Comparison of ENCODE assay signal across 8 cellular contexts in the genomic region with DNA sequence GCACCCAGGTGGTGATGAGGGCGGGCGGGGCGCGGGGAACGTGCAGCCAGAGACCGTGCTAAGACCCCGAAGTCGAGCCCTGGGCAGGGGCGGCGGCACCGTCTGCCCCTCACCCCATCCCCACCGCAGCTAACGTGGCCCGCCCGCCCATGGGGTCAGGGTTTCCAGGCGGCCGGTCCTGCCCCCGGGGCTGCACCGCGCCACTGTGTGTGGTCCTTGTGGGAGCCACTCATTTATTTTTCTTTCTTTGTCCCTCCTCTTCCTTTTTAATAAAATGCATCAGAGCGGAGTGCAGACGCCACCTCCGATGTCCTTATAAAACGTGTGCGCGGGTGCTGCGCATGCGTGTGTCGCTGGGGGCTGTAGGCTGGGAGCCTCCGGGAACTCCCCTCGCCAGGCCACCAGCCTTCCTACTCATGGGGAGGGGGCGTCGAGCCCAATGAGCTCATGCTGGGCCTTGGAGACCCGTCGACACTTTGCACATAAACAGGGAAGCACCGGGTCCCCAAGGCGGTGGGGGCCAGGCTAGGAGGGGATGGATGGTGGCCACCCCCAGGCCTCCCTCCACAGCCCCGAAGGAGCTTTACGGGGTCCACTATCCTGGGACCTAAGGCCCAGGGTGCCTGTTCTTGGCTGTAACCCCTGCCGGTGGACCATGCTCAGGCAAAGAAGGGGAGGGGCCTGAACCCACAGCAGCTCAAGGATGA. TPM values are rescaled to one million over a fixed set of nuclear protein-coding genes. Genes with fewer than 3 reads are reported as not detected.
DNase-seq lines count a peak whose midpoint lies in the region; ATAC-seq and TF ChIP-seq lines count a peak whose summit lies in the region.

No MANE protein-coding gene starts in this region.

- H3K4me1 Mint-ChIP-seq in activated CD4-positive, alpha-beta T cell treated with anti-CD3 and anti-CD28 coated beads, Interleukin-2, amount 10 ng/mL, durations not matched to agents 7 days and 5 days = peaks cover 25% of the 10 kb centered on the region

- no peaks in the 10 kb centered on the region for H4K20me1 ChIP-seq in BLaER1 treated with 17β-estradiol and CSF1 and Interleukin-3, amounts not matched to agents 10 nM and 100 nM

- POLR2A ChIA-PET in activated CD4-positive, alpha-beta T cell treated with anti-CD3 and anti-CD28 coated beads, Interleukin-2, amount 10 ng/mL, durations not matched to agents 7 days and 5 days (lab: Charles Lee) = no interaction called here

- no peak overlapping the region; a peak in 1 of 20 replicates for H3K4me3 ChIP-seq in BLaER1 treated with 17β-estradiol and CSF1 and Interleukin-3, amounts not matched to agents 10 nM and 100 nM
- H3K4me3 ChIP-seq in gastroesophageal sphincter = peak overlapping the region; percentile 51 to 67

- H3K4me3 Mint-ChIP-seq in activated CD4-positive, alpha-beta T cell treated with anti-CD3 and anti-CD28 coated beads, Interleukin-2, amount 10 ng/mL, durations not matched to agents 7 days and 5 days = no peak overlapping the region

- TF ChIP-seq CTCF in gastroesophageal sphincter (IDR thresholded peaks at IDR 0.05) = no peak
- no peak for TF ChIP-seq CTCF in omental fat pad (IDR thresholded peaks at IDR 0.05)

- peak overlapping the region in 9 of 11 experiments; percentile 51 to 78 (median 60); a peak in 14 of 22 replicates for H3K4me2 ChIP-seq in BLaER1 treated with 17β-estradiol and CSF1 and Interleukin-3, amounts not matched to agents 10 nM and 100 nM

- no peaks in the 10 kb centered on the region for H3K36me3 ChIP-seq in BLaER1 treated with 17β-estradiol and CSF1 and Interleukin-3, amounts not matched to agents 10 nM and 100 nM
- H3K36me3 ChIP-seq in gastroesophageal sphincter = no peaks in the 10 kb centered on the region

- H3K27ac ChIP-seq in BLaER1 treated with 17β-estradiol and CSF1 and Interleukin-3, amounts not matched to agents 10 nM and 100 nM = peak overlapping the region in 4 of 11 experiments; percentile 34 to 59 (median 46); a peak in 7 of 22 replicates
- H3K27ac ChIP-seq in gastroesophageal sphincter = peak overlapping the region; percentile 90 to 94 (median 92)

- no peaks in the 10 kb centered on the region for H3K36me3 Mint-ChIP-seq in activated CD4-positive, alpha-beta T cell treated with anti-CD3 and anti-CD28 coated beads, Interleukin-2, amount 10 ng/mL, durations not matched to agents 7 days and 5 days (ENCODE audit: low read depth)

- no peak overlapping the region for H3K9ac ChIP-seq in BLaER1 treated with 17β-estradiol and CSF1 and Interleukin-3, amounts not matched to agents 10 nM and 100 nM

- peaks cover 4 to 42% (median 10%) of the 10 kb centered on the region in 10 experiments; a peak in 15 of 20 replicates for H3K4me1 ChIP-seq in BLaER1 treated with 17β-estradiol and CSF1 and Interleukin-3, amounts not matched to agents 10 nM and 100 nM
- peaks cover 0 to 26% (median 16%) of the 10 kb centered on the region in 3 donors for H3K4me1 ChIP-seq in gastroesophageal sphincter

- peak overlapping the region; percentile 78 for H3K27ac Mint-ChIP-seq in activated CD4-positive, alpha-beta T cell treated with anti-CD3 and anti-CD28 coated beads, Interleukin-2, amount 10 ng/mL, durations not matched to agents 7 days and 5 days

- peak; percentile 81 for ATAC-seq in gastroesophageal sphincter
- no peak for ATAC-seq in omental fat pad (ENCODE audit: low FRiP score)
- no peak for ATAC-seq in GM21529 (IDR thresholded peaks at IDR 0.05; ENCODE audit: unreplicated experiment)

- CTCF ChIA-PET in activated CD4-positive, alpha-beta T cell treated with anti-CD3 and anti-CD28 coated beads, Interleukin-2, amount 10 ng/mL, durations not matched to agents 7 days and 5 days (lab: Charles Lee) = interaction anchor here (2.7 kb wide), 1 partner anchor 13 kb away, joined by 8 read pairs; no protein-coding TSS in a partner anchor

- H3K9me3 Mint-ChIP-seq in activated CD4-positive, alpha-beta T cell treated with anti-CD3 and anti-CD28 coated beads, Interleukin-2, amount 10 ng/mL, durations not matched to agents 7 days and 5 days = no peaks in the 10 kb centered on the region

- H3K27me3 ChIP-seq in BLaER1 treated with 17β-estradiol and CSF1 and Interleukin-3, amounts not matched to agents 10 nM and 100 nM = no peaks in the 10 kb centered on the region
- no peaks in the 10 kb centered on the region for H3K27me3 ChIP-seq in gastroesophageal sphincter

- no peaks in the 10 kb centered on the region for H3K9me3 ChIP-seq in BLaER1 treated with 17β-estradiol and CSF1 and Interleukin-3, amounts not matched to agents 10 nM and 100 nM (replicated peaks in 1 of 11)
- H3K9me3 ChIP-seq in gastroesophageal sphincter = no peaks in the 10 kb centered on the region

- no peak for TF ChIP-seq EP300 in gastroesophageal sphincter (IDR thresholded peaks at IDR 0.05)

- no peaks in the 10 kb centered on the region for H3K27me3 Mint-ChIP-seq in activated CD4-positive, alpha-beta T cell treated with anti-CD3 and anti-CD28 coated beads, Interleukin-2, amount 10 ng/mL, durations not matched to agents 7 days and 5 days

- TF ChIP-seq POLR2A in gastroesophageal sphincter (IDR thresholded peaks at IDR 0.05) = peak in 1 of 2 donors; percentile 58

- no peak for DNase-seq in activated CD4-positive, alpha-beta T cell treated with anti-CD3 and anti-CD28 coated beads, Interleukin-2, amount 10 ng/mL, durations not matched to agents 7 days and 5 days
- DNase-seq in omental fat pad (ENCODE audit: low spot score) (peak; percentile 19), NCI-H128 (lab: John Stamatoyannopoulos, UW; ENCODE audit: unreplicated experiment) (no peak), HT-29 (ENCODE audit: low spot score) (no peak), SIG-M5 (lab: John Stamatoyannopoulos, UW) (no peak)

- WGBS in gastroesophageal sphincter (ENCODE audit: low coverage in 1 of 2), 2 donors = 5 to 27% methylated on average over 14 to 27 of the region's 40 CpGs

RNA-seq across cellular contexts. Expression of a gene that starts 59.9 kb away (rescaled TPM):
- total RNA-seq in activated CD4-positive, alpha-beta T cell treated with anti-CD3 and anti-CD28 coated beads, Interleukin-2, amount 10 ng/mL, durations not matched to agents 7 days and 5 days = under 1 TPM; 0.32 to 0.40 TPM
- total RNA-seq in gastroesophageal sphincter (10 to 100 TPM in 1 of 4 donors, 1 to 10 TPM in 3; 5.4 to 14.0 (median 6.6) TPM), omental fat pad (10 to 100 TPM in 2 of 4 donors, 1 to 10 TPM in 2; 1.3 to 16.5 (median 5.8) TPM)
- total RNA-seq in HT-29 (2014; rRNA removed; shearing (Covaris generic)) = not detected in 2 replicates

Comparison
In these comparisons a context has a peak if more than half of its experiments do, and no peak if none do; other contexts are left out.
1. H3K4me3 ChIP-seq: peak in gastroesophageal sphincter (2 of 2); none in BLaER1 treated with 17β-estradiol and CSF1 and Interleukin-3, amounts not matched to agents 10 nM and 100 nM (0 of 10).